ENCODE assay signal across 8 cellular contexts in the genomic region with DNA sequence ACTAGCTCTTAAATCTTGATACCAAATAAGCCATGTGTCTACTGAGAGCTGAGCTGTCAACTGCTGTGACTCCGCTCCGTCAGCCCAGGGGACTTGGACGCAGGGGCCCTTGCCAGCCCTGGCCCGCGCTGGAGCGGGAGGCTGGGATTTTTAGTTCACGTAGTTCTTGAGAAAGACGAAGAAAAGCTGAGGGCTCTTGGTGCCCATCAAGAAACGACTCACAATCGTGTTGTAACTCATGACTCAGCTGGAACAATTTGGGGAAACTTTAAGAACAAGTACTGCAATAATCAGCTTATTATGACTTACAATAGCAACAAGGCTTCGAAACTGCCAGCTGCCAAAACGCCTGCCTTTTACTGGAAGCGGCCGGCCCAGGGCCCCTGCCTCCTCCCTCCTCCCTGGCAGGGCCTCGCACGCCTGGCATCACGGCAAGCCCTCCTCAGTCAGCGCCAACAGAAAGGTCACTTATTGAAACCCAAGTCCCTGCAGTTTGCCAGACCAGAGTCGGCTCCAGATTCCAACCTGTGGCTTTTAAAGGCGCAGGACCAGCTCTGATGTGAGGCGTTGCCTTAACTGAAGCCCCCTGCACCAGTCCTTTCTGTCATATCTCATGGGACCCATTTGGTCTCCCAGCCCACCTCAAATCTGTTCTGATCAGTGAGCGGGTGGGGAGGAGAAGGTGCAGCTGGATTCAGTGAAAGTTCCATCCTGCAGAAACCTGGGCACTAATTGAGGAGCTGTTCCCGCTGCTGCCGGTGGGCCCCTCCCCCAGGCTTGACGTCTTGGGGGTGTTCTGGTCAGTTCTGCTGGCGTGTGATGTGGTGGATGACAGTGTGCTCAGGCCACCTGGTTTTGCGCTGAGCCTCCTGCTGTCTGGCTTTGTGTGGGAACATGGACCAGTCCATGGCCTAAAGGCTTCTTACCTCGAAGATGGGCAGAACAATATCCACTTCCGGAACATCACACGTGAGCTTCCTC.
A peak's percentile ranks its signal among the peaks of the same experiment; 100 is the strongest.
DNase-seq lines count a peak whose midpoint lies in the region; ATAC-seq and TF ChIP-seq lines count a peak whose summit lies in the region.

No MANE protein-coding gene starts in this region.

- H3K9me3 Mint-ChIP-seq in Calu3 (ENCODE audit: low read depth, unreplicated experiment): no peaks in the 10 kb centered on the region

- intact Hi-C loops in heart left ventricle (cut with DNase I) (loop anchor here in 3 of 10 donors (1.0 to 10.0 kb wide), 3 partner anchors 234 to 1296 kb away; no protein-coding TSS in a partner anchor), prostate gland (cut with DNase I) (loop anchor here (2.0 to 5.0 kb wide), 3 partner anchors 43 to 946 kb away; no protein-coding TSS in a partner anchor), Calu3 (cut with micrococcal nuclease; ENCODE audit: unreplicated experiment) (no loop called here)

- no peak overlapping the region for H2AFZ ChIP-seq in ACC112 (ENCODE audit: low read length, unreplicated experiment)

- TF ChIP-seq POLR2A in heart left ventricle (IDR thresholded peaks at IDR 0.05) (no peak), prostate gland (IDR thresholded peaks at IDR 0.05) (no peak)

- peak overlapping the region; percentile 51; the same call in 1 of the 2 replicates for H3K4me3 ChIP-seq in ACC112 (ENCODE audit: low read depth, low read length)
- H3K4me3 ChIP-seq in HEK293 (ENCODE audit: low read depth, low read length): no peak overlapping the region
- H3K4me3 ChIP-seq in heart left ventricle: peak overlapping the region in 2 of 12 donors; percentile 1
- no peak overlapping the region for H3K4me3 ChIP-seq in prostate gland

- H3K36me3 ChIP-seq in ACC112 (ENCODE audit: insufficient read depth, low read length) (peaks cover 35% of the 10 kb centered on the region), HEK293 (ENCODE audit: control insufficient read depth in 2 of 2, insufficient read depth in 1 of 2, low read length in 2 of 2) (peaks cover 19 to 37% of the 10 kb centered on the region in 2 experiments), heart left ventricle (peaks cover 0 to 41% (median 36%) of the 10 kb centered on the region in 9 donors), prostate gland (peaks cover 7 to 9% of the 10 kb centered on the region in 2 donors)

- H3K4me1 ChIP-seq in ACC112 (ENCODE audit: control insufficient read depth, insufficient read depth, low read length, unreplicated experiment): peaks cover 41% of the 10 kb centered on the region
- no peaks in the 10 kb centered on the region for H3K4me1 ChIP-seq in HEK293 (ENCODE audit: control insufficient read depth, insufficient read depth, low read length)
- H3K4me1 ChIP-seq in heart left ventricle: peaks cover 0 to 67% (median 47%) of the 10 kb centered on the region in 12 donors
- peaks cover 31% of the 10 kb centered on the region for H3K4me1 ChIP-seq in prostate gland (replicated peaks)

- H3K27ac ChIP-seq in ACC112 (ENCODE audit: low read depth, low read length): peak overlapping the region; percentile 97
- no peak overlapping the region for H3K27ac ChIP-seq in HEK293 (ENCODE audit: extremely low read depth, low read depth, low read length)
- H3K27ac ChIP-seq in adipose tissue (ENCODE audit: low read depth, low read length): peak overlapping the region; percentile 86
- peak overlapping the region; percentile 43 to 96 (median 83) for H3K27ac ChIP-seq in heart left ventricle
- peak overlapping the region; percentile 80 to 81 for H3K27ac ChIP-seq in prostate gland

- ATAC-seq in heart left ventricle (peak; percentile 45 to 75 (median 72)), GM19467 (IDR thresholded peaks at IDR 0.05; ENCODE audit: unreplicated experiment) (no peak)

- POLR2A ChIA-PET in HEK293 (lab: Yijun Ruan, JAX): interaction anchor here (0.6 to 1.5 kb wide), 2 partner anchors 59 to 292 kb away, joined by 3 to 6 read pairs; no protein-coding TSS in a partner anchor

- H3K4me1 Mint-ChIP-seq in Calu3 (ENCODE audit: low read depth, unreplicated experiment): peaks cover 23% of the 10 kb centered on the region

- DNase-seq in heart left ventricle (peak; percentile 68 to 93 (median 89)), prostate gland (ENCODE audit: low spot score) (peak; percentile 84), NCI-H526 treated with DMSO at 0.1 percent for 48 hours (lab: John Stamatoyannopoulos, UW) (no peak), Calu3 (no peak)

- H3K27ac Mint-ChIP-seq in Calu3 (ENCODE audit: unreplicated experiment): no peak overlapping the region

- H3K9me3 ChIP-seq in HEK293 (ENCODE audit: control insufficient read depth, insufficient read depth, low read depth, low read length) (no peaks in the 10 kb centered on the region), heart left ventricle (no peaks in the 10 kb centered on the region), prostate gland (no peaks in the 10 kb centered on the region)

- H3K79me2 ChIP-seq in ACC112 (ENCODE audit: control insufficient read depth, insufficient read depth, low read length, unreplicated experiment): peaks cover under 1% of the 10 kb centered on the region

- BruUV-seq in Calu3 (replicated peaks; lab: Mats Ljungman, UMichigan): no TSS peak

- 33 to 50% (median 33%) methylated on average over 30 of the region's 30 CpGs for WGBS in adipose tissue, 3 donors
- 34 to 43% (median 40%) methylated on average over 27 to 30 of the region's 30 CpGs for WGBS in heart left ventricle, 4 donors
- WGBS in prostate gland: 24% methylated on average over 30 of the region's 30 CpGs

- no peaks in the 10 kb centered on the region for H3K27me3 Mint-ChIP-seq in Calu3 (ENCODE audit: unreplicated experiment)

- CTCF ChIA-PET in HEK293 (lab: Yijun Ruan, JAX) (interaction anchor here (0.5 to 8.4 kb wide), 18 partner anchors 9 to 1099 kb away, joined by 3 to 147 read pairs (median 6); a partner anchor contains a TSS), Calu3 (lab: Charles Lee) (interaction anchor here (1.3 to 5.6 kb wide), 3 partner anchors 15 to 1091 kb away, joined by 3 to 75 read pairs (median 9); no protein-coding TSS in a partner anchor)

- H3K4me3 Mint-ChIP-seq in Calu3 (ENCODE audit: low read depth, unreplicated experiment): no peak overlapping the region

- TF ChIP-seq CTCF in HEK293 (tag by site-specific recombination; IDR thresholded peaks at IDR 0.05) (no peak), heart left ventricle (IDR thresholded peaks at IDR 0.05) (no peak), prostate gland (IDR thresholded peaks at IDR 0.05) (no peak), Calu3 (IDR thresholded peaks at IDR 0.05; ENCODE audit: unreplicated experiment) (no peak)

- H3K27me3 ChIP-seq in ACC112 (ENCODE audit: insufficient read depth, low read length): no peaks in the 10 kb centered on the region
- H3K27me3 ChIP-seq in heart left ventricle: no peaks in the 10 kb centered on the region
- no peaks in the 10 kb centered on the region for H3K27me3 ChIP-seq in prostate gland (replicated peaks; ENCODE audit: insufficient read depth)

- peaks cover 54% of the 10 kb centered on the region for H3K36me3 Mint-ChIP-seq in Calu3 (ENCODE audit: insufficient read depth, unreplicated experiment)

TF ChIP-seq in HEK293, 187 proteins besides CTCF, POLR2A, EP300 and RAD21:
- TF ChIP-seq, protein P1, sequence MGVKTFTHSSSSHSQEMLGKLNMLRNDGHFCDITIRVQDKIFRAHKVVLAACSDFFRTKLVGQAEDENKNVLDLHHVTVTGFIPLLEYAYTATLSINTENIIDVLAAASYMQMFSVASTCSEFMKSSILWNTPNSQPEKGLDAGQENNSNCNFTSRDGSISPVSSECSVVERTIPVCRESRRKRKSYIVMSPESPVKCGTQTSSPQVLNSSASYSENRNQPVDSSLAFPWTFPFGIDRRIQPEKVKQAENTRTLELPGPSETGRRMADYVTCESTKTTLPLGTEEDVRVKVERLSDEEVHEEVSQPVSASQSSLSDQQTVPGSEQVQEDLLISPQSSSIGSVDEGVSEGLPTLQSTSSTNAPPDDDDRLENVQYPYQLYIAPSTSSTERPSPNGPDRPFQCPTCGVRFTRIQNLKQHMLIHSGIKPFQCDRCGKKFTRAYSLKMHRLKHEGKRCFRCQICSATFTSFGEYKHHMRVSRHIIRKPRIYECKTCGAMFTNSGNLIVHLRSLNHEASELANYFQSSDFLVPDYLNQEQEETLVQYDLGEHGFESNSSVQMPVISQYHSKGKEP (tag by site-specific recombination; IDR thresholded peaks at IDR 0.05): no peak
- TF ChIP-seq ZFP69B (tag by site-specific recombination; IDR thresholded peaks at IDR 0.05): peak; percentile 62; the same call in 1 of the 2 replicates
- peak; percentile 81 for TF ChIP-seq SCRT2 (tag by site-specific recombination; IDR thresholded peaks at IDR 0.05)
- peak; percentile 67; the same call in 1 of the 2 replicates for TF ChIP-seq SCRT1 (tag by site-specific recombination; IDR thresholded peaks at IDR 0.05; ENCODE audit: borderline replicate concordance)
- TF ChIP-seq, protein P2, sequence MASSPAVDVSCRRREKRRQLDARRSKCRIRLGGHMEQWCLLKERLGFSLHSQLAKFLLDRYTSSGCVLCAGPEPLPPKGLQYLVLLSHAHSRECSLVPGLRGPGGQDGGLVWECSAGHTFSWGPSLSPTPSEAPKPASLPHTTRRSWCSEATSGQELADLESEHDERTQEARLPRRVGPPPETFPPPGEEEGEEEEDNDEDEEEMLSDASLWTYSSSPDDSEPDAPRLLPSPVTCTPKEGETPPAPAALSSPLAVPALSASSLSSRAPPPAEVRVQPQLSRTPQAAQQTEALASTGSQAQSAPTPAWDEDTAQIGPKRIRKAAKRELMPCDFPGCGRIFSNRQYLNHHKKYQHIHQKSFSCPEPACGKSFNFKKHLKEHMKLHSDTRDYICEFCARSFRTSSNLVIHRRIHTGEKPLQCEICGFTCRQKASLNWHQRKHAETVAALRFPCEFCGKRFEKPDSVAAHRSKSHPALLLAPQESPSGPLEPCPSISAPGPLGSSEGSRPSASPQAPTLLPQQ (tag by site-specific recombination; IDR thresholded peaks at IDR 0.05): peak; percentile 57; the same call in 1 of the 2 replicates
- TF ChIP-seq MEIS1 (CRISPR knock-in tag; IDR thresholded peaks at IDR 0.05; ENCODE audit: borderline replicate concordance): no peak

Comparison
In these comparisons a context has a peak if more than half of its experiments do, and no peak if none do; other contexts are left out.
1. DNase-seq: peak in heart left ventricle (5 of 5) and prostate gland (single experiment); none in NCI-H526 treated with DMSO at 0.1 percent for 48 hours (single experiment) and Calu3 (single experiment).